Comparison of ENCODE assay signal across 8 cellular contexts in the genomic region with DNA sequence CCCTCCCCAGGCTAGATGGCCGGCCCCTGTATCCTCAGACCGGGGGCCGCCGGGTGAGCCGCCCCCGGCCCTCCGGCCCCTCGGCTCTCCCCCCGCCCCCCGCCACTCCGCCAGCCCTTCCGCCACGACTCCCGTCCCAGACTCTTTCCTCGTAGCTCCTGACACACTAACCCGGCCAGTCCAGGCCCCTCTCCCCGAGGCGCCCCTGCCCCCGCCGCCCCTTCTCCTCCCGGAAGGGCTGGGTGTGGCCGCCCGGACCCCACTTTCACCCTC. TPM values are rescaled to one million over a fixed set of nuclear protein-coding genes. Genes with fewer than 3 reads are reported as not detected.
DNase-seq lines count a peak whose midpoint lies in the region; ATAC-seq, FAIRE-seq and TF ChIP-seq lines count a peak whose summit lies in the region.

No MANE protein-coding gene starts in this region.

- no peak for DNase-seq in GM23248
- no peak for DNase-seq in activated B cell treated with CpG ODN at 0.5 μM for 24 hours
- no peak for DNase-seq in right cardiac atrium
- DNase-seq in T-helper 9 cell: no peak
- DNase-seq in COLO668 (lab: John Stamatoyannopoulos, UW; ENCODE audit: unreplicated experiment): no peak
- DNase-seq in H54 (ENCODE audit: insufficient read length, low spot score): no peak

- FAIRE-seq in H54 (lab: Jason Lieb, UNC): no peak

- 0 to 1% methylated on average over 2 to 23 of the region's 23 CpGs for WGBS in GM23248 (ENCODE audit: low coverage in 1 of 2, low lambda C conversion rate in 2 of 2, missing lambda C conversion rate in 2 of 2), 2 experiments
- 2% methylated on average over 23 of the region's 23 CpGs for WGBS in right cardiac atrium

- intact Hi-C loops in activated B cell treated with CpG ODN at 0.5 μM for 24 hours (cut with micrococcal nuclease) (loop anchor here (1.0 to 2.0 kb wide), 10 partner anchors 9 to 686 kb away; a partner anchor contains a TSS), right cardiac atrium (cut with DNase I) (no loop called here)

- no peaks in the 10 kb centered on the region for H3K36me3 Mint-ChIP-seq in activated B cell treated with CpG ODN at 0.5 μM for 24 hours (ENCODE audit: low read depth)

- peaks cover 40% of the 10 kb centered on the region for H3K79me2 ChIP-seq in GM23248 (ENCODE audit: insufficient read depth)

- H3K9me3 ChIP-seq in GM23248 (ENCODE audit: low read depth): no peaks in the 10 kb centered on the region
- H3K9me3 ChIP-seq in right cardiac atrium (ENCODE audit: control insufficient read depth, low read length): no peaks in the 10 kb centered on the region

- no peak overlapping the region for H2AFZ ChIP-seq in GM23248

- H3K27ac Mint-ChIP-seq in activated B cell treated with CpG ODN at 0.5 μM for 24 hours: peak overlapping the region; percentile 61

- H3K27ac ChIP-seq in GM23248 (peak overlapping the region; percentile 98), right cardiac atrium (ENCODE audit: low read length) (peak overlapping the region; percentile 97), skin epidermis (peak overlapping the region; percentile 90 to 100 (median 98))

- peaks cover 13% of the 10 kb centered on the region for H3K27me3 Mint-ChIP-seq in activated B cell treated with CpG ODN at 0.5 μM for 24 hours

- in situ Hi-C loops in GM23248 (cut with MboI): no loop called here

- H3K27me3 ChIP-seq in GM23248 (replicated peaks; ENCODE audit: insufficient read depth): no peaks in the 10 kb centered on the region
- H3K27me3 ChIP-seq in right cardiac atrium (ENCODE audit: control insufficient read depth, insufficient read depth): no peaks in the 10 kb centered on the region

- peak overlapping the region; percentile 84 for H3K4me2 ChIP-seq in GM23248 (ENCODE audit: unreplicated experiment)

- H3K4me1 ChIP-seq in GM23248 (ENCODE audit: insufficient read depth): peaks cover 41% of the 10 kb centered on the region
- peaks cover 10% of the 10 kb centered on the region for H3K4me1 ChIP-seq in right cardiac atrium (ENCODE audit: control insufficient read depth, insufficient read depth, low read length)

- peaks cover 30% of the 10 kb centered on the region for H3K36me3 ChIP-seq in GM23248 (ENCODE audit: low read depth)

- CTCF ChIA-PET in activated B cell treated with CpG ODN at 0.5 μM for 24 hours (lab: Charles Lee): interaction anchor here (2.0 to 2.6 kb wide), 3 partner anchors 17 to 68 kb away, joined by 10 to 34 read pairs (median 13); a partner anchor contains a TSS

- peak overlapping the region; percentile 91 for H3K4me3 Mint-ChIP-seq in activated B cell treated with CpG ODN at 0.5 μM for 24 hours

- POLR2A ChIA-PET in activated B cell treated with CpG ODN at 0.5 μM for 24 hours (lab: Charles Lee): interaction anchor here (0.6 to 4.2 kb wide), 18 partner anchors 17 to 621 kb away, joined by 3 to 73 read pairs (median 8); a partner anchor contains a TSS

- peak overlapping the region; percentile 94 for H3K4me3 ChIP-seq in GM23248
- H3K4me3 ChIP-seq in right cardiac atrium (ENCODE audit: low read length): peak overlapping the region; percentile 90
- H3K4me3 ChIP-seq in skin epidermis: peak overlapping the region; percentile 75 to 100 (median 90)

- H3K9me3 Mint-ChIP-seq in activated B cell treated with CpG ODN at 0.5 μM for 24 hours: no peaks in the 10 kb centered on the region

- H4K20me1 ChIP-seq in GM23248 (ENCODE audit: insufficient read depth): peaks cover 21% of the 10 kb centered on the region; the same call in 1 of the 2 replicates

- H3K9ac ChIP-seq in GM23248: peak overlapping the region; percentile 99

- TF ChIP-seq POLR2A in H54 (IDR thresholded peaks at IDR 0.05; ENCODE audit: low read depth, low read length): no peak

- peaks cover 34% of the 10 kb centered on the region for H3F3A ChIP-seq in GM23248 (ENCODE audit: insufficient read depth)

- ATAC-seq in activated B cell treated with CpG ODN at 0.5 μM for 24 hours (ENCODE audit: low read depth) (no peak), right cardiac atrium (no peak), HG02885 (IDR thresholded peaks at IDR 0.05; ENCODE audit: poor library complexity, unreplicated experiment) (no peak)

- no peaks in the 10 kb centered on the region for H3K9me2 ChIP-seq in GM23248 (ENCODE audit: insufficient read depth)

- peaks cover 26% of the 10 kb centered on the region for H3K4me1 Mint-ChIP-seq in activated B cell treated with CpG ODN at 0.5 μM for 24 hours

- TF ChIP-seq CTCF in activated B cell treated with CpG ODN at 0.5 μM for 24 hours (IDR thresholded peaks at IDR 0.05): no peak

RNA-seq across cellular contexts. Expression of a gene that starts 5.6 kb away (rescaled TPM):
- total RNA-seq in GM23248 (2014; rRNA removed; shearing (Covaris generic)): 2.2 and 2.8 TPM in 2 replicates
- polyA plus RNA-seq in GM23248 (2016; fragmentation: Nextera tagmentation; extraction: Ambion mirVana): 2.2 and 2.4 TPM in 2 replicates
- 0.02 and 0.04 TPM in 2 replicates for total RNA-seq in activated B cell treated with CpG ODN at 0.5 μM for 24 hours
- 1 to 10 TPM; 1.9 to 6.1 (median 2.3) TPM for total RNA-seq in right cardiac atrium
- 1.5 TPM for polyA plus RNA-seq in right cardiac atrium

RNA-seq across cellular contexts. Expression of a gene that starts 8.8 kb away (rescaled TPM):
- 23.0 and 23.9 TPM in 2 replicates for total RNA-seq in GM23248 (2014; rRNA removed; shearing (Covaris generic))
- 4.4 and 5.8 TPM in 2 replicates for polyA plus RNA-seq in GM23248 (2016; fragmentation: Nextera tagmentation; extraction: Ambion mirVana)
- 42.7 and 48.4 TPM in 2 replicates for total RNA-seq in activated B cell treated with CpG ODN at 0.5 μM for 24 hours
- total RNA-seq in right cardiac atrium: 10 to 100 TPM in 3 of 4 donors, 1 to 10 TPM in 1; 9.2 to 11.2 (median 11.0) TPM
- 10.2 TPM for polyA plus RNA-seq in right cardiac atrium

RNA-seq across cellular contexts. Expression of a gene that starts 26.9 kb away (rescaled TPM):
- total RNA-seq in GM23248 (2014; rRNA removed; shearing (Covaris generic)): not detected in 2 replicates
- polyA plus RNA-seq in GM23248 (2016; fragmentation: Nextera tagmentation; extraction: Ambion mirVana) (0.08 TPM in 1 of 2 replicates, not detected in the other), right cardiac atrium (1.1 TPM)
- total RNA-seq in activated B cell treated with CpG ODN at 0.5 μM for 24 hours (0.82 and 1.3 TPM in 2 replicates), right cardiac atrium (1 to 10 TPM in 3 of 4 donors, under 1 TPM in 1; 0.45 to 2.1 (median 1.2) TPM)

RNA-seq across cellular contexts. Expression of a gene that starts 31.1 kb away (rescaled TPM):
- total RNA-seq in GM23248 (2014; rRNA removed; shearing (Covaris generic)): 72.2 and 76.9 TPM in 2 replicates
- 90.3 and 93.8 TPM in 2 replicates for polyA plus RNA-seq in GM23248 (2016; fragmentation: Nextera tagmentation; extraction: Ambion mirVana)
- total RNA-seq in activated B cell treated with CpG ODN at 0.5 μM for 24 hours: 401 and 442 TPM in 2 replicates
- 100 to 1,000 TPM; 134 to 187 (median 152) TPM for total RNA-seq in right cardiac atrium
- polyA plus RNA-seq in right cardiac atrium: 72.1 TPM

RNA-seq across cellular contexts. Expression of a gene that starts 46.1 kb away (rescaled TPM):
- total RNA-seq in GM23248 (2014; rRNA removed; shearing (Covaris generic)): 60.3 and 91.4 TPM in 2 replicates
- polyA plus RNA-seq in GM23248 (2016; fragmentation: Nextera tagmentation; extraction: Ambion mirVana): 28.3 and 29.0 TPM in 2 replicates
- total RNA-seq in activated B cell treated with CpG ODN at 0.5 μM for 24 hours: 8.7 and 14.8 TPM in 2 replicates
- 100 to 1,000 TPM; 160 to 288 (median 264) TPM for total RNA-seq in right cardiac atrium
- polyA plus RNA-seq in right cardiac atrium: 215 TPM
